Comparison of ENCODE assay signal across 8 cellular contexts in genomic region chr4:38318737-38319455, GRCh38.
DNase-seq lines count a peak whose midpoint lies in the region; ATAC-seq and TF ChIP-seq lines count a peak whose summit lies in the region.

No MANE protein-coding gene starts in this region.

- peak overlapping the region; percentile 80 for H3K27ac Mint-ChIP-seq in stimulated activated memory B cell treated with anti-CD40 and anti-IgM and Interleukin-4, amounts not matched to agents 10 μg/mL and 1 μg/mL and 100 μg/mL, for 72 hours

- DNase-seq in DMS153 treated with DMSO at 0.1 percent for 48 hours (lab: John Stamatoyannopoulos, UW; ENCODE audit: unreplicated experiment) (peak; percentile 54), HuH-7.5 (ENCODE audit: low spot score) (peak; percentile 57), PC-3 (peak; percentile 91), activated T-helper 1 cell treated with Interleukin-2 at 50 U/mL for 16 hours (ENCODE audit: low read depth) (peak; percentile 51), esophagus squamous epithelium (lab: John Stamatoyannopoulos, UW) (peak; percentile 40), myocyte (ENCODE audit: low read depth) (peak; percentile 94)

- peak in 1 of 4 donors; percentile 49 for TF ChIP-seq POLR2A in esophagus squamous epithelium (IDR thresholded peaks at IDR 0.05)

- intact Hi-C loops in PC-3 (cut with micrococcal nuclease) (loop anchor here (1.0 to 5.0 kb wide), 4 partner anchors 138 to 356 kb away; no protein-coding TSS in a partner anchor), esophagus squamous epithelium (cut with DNase I) (loop anchor here (5.0 kb wide), 1 partner anchor 353 kb away; no protein-coding TSS in a partner anchor)

- POLR2A ChIA-PET in PC-3 (lab: Charles Lee; ENCODE audit: unreplicated experiment), result interaction anchor here (0.5 to 0.6 kb wide), 2 partner anchors 344 to 351 kb away, joined by 3 to 4 read pairs; no protein-coding TSS in a partner anchor

- 0 to 1% methylated on average over 11 to 22 of the region's 22 CpGs for WGBS in esophagus squamous epithelium, 2 donors

- BruUV-seq in PC-3 (replicated peaks; lab: Mats Ljungman, UMichigan), result no TSS peak

- H3K9ac ChIP-seq in PC-3 (ENCODE audit: low read length), result peak overlapping the region; percentile 68

- peak overlapping the region; percentile 76 for H3K4me3 Mint-ChIP-seq in stimulated activated memory B cell treated with anti-CD40 and anti-IgM and Interleukin-4, amounts not matched to agents 10 μg/mL and 1 μg/mL and 100 μg/mL, for 72 hours

- H4K20me1 ChIP-seq in PC-3 (ENCODE audit: low read length), result no peaks in the 10 kb centered on the region

- peak overlapping the region; percentile 82 for H3K27ac ChIP-seq in PC-3 (ENCODE audit: low read length)
- peak overlapping the region; percentile 76 to 96 (median 90) for H3K27ac ChIP-seq in esophagus squamous epithelium

- TF ChIP-seq CTCF in PC-3 (conservative IDR thresholded peaks at IDR 0.05; ENCODE audit: low read depth, low read length) (no peak), esophagus squamous epithelium (IDR thresholded peaks at IDR 0.05) (peak in 2 of 6 experiments; percentile 23 to 32)

- H2AFZ ChIP-seq in PC-3 (ENCODE audit: low read length), result peak overlapping the region; percentile 80

- H3K79me2 ChIP-seq in PC-3 (ENCODE audit: low read length), result no peaks in the 10 kb centered on the region

- H3K4me1 ChIP-seq in PC-3 (ENCODE audit: insufficient read depth, low read length) (peaks cover 37% of the 10 kb centered on the region), esophagus squamous epithelium (peaks cover 16 to 65% (median 39%) of the 10 kb centered on the region in 3 donors)

- H3F3A ChIP-seq in PC-3 (ENCODE audit: low read length, unreplicated experiment), result no peaks in the 10 kb centered on the region

- H3K9me3 ChIP-seq in PC-3 (ENCODE audit: low read length) (no peaks in the 10 kb centered on the region), esophagus squamous epithelium (no peaks in the 10 kb centered on the region)

- H3K9me2 ChIP-seq in PC-3 (replicated peaks; ENCODE audit: low read length), result no peaks in the 10 kb centered on the region

- H3K9me3 Mint-ChIP-seq in stimulated activated memory B cell treated with anti-CD40 and anti-IgM and Interleukin-4, amounts not matched to agents 10 μg/mL and 1 μg/mL and 100 μg/mL, for 72 hours, result peaks cover under 1% of the 10 kb centered on the region

- peaks cover 35% of the 10 kb centered on the region for H3K4me1 Mint-ChIP-seq in stimulated activated memory B cell treated with anti-CD40 and anti-IgM and Interleukin-4, amounts not matched to agents 10 μg/mL and 1 μg/mL and 100 μg/mL, for 72 hours

- CTCF ChIA-PET in PC-3 (lab: Charles Lee), result interaction anchor here (0.6 to 2.3 kb wide), 2 partner anchors 139 to 356 kb away, joined by 5 to 24 read pairs; no protein-coding TSS in a partner anchor

- H3K27me3 Mint-ChIP-seq in stimulated activated memory B cell treated with anti-CD40 and anti-IgM and Interleukin-4, amounts not matched to agents 10 μg/mL and 1 μg/mL and 100 μg/mL, for 72 hours, result no peaks in the 10 kb centered on the region

- no peaks in the 10 kb centered on the region for H3K36me3 ChIP-seq in PC-3 (ENCODE audit: low read depth, low read length)
- no peaks in the 10 kb centered on the region for H3K36me3 ChIP-seq in esophagus squamous epithelium

- H3K4me3 ChIP-seq in PC-3 (ENCODE audit: low read length) (peak overlapping the region; percentile 43; the same call in 1 of the 2 replicates), esophagus squamous epithelium (peak overlapping the region in 3 of 4 donors; percentile 19 to 60 (median 32))

- peak overlapping the region; percentile 71 for H3K4me2 ChIP-seq in PC-3 (ENCODE audit: low read length)

- H3K27me3 ChIP-seq in PC-3 (ENCODE audit: low read length) (no peaks in the 10 kb centered on the region), esophagus squamous epithelium (no peaks in the 10 kb centered on the region)

- no peaks in the 10 kb centered on the region for H3K36me3 Mint-ChIP-seq in stimulated activated memory B cell treated with anti-CD40 and anti-IgM and Interleukin-4, amounts not matched to agents 10 μg/mL and 1 μg/mL and 100 μg/mL, for 72 hours

- peak; percentile 90 for ATAC-seq in GM21576 (IDR thresholded peaks at IDR 0.05; ENCODE audit: unreplicated experiment)
- ATAC-seq in PC-3, result peak; percentile 87
- peak; percentile 94 for ATAC-seq in stimulated activated memory B cell treated with anti-CD40 and anti-IgM and Interleukin-4, amounts not matched to agents 10 μg/mL and 1 μg/mL and 100 μg/mL, for 72 hours

Comparison
In these comparisons a context has a peak if more than half of its experiments do, and no peak if none do; other contexts are left out.
1. Peak in every context shown above with its lines: DNase-seq, ATAC-seq, H3K4me3 ChIP-seq and H3K27ac ChIP-seq.
2. DNase-seq: peak in every context shown above with its lines; median percentile 94 in myocyte; 91 in PC-3; 57 in HuH-7.5; 54 in DMS153 treated with DMSO at 0.1 percent for 48 hours; 51 in activated T-helper 1 cell treated with Interleukin-2 at 50 U/mL for 16 hours; 40 in esophagus squamous epithelium.